ENCODE assay signal across 8 cellular contexts in the genomic region with DNA sequence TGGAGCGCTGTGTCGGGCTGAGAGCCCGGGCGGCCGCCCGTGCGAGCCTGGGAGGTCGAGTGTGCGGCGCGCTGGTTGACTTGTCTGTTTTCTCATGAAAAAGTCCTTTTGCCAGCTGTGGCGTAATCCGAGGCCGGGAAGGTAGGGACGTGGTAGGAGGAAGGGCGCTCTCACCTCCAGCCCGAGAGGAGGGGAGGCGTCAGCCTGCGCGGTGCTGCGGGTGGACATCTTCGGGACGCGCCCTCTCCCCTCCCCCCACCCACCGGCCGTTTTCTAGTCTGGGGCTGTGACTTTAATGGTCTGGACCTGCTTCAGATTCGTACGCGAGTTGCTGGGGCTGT. TPM values are rescaled to one million over a fixed set of nuclear protein-coding genes. Genes with fewer than 3 reads are reported as not detected.
DNase-seq lines count a peak whose midpoint lies in the region; ATAC-seq and TF ChIP-seq lines count a peak whose summit lies in the region.

No MANE protein-coding gene starts in this region.

- H3K27me3 Mint-ChIP-seq in osteocyte (ENCODE audit: unreplicated experiment), result no peaks in the 10 kb centered on the region

- H3K4me1 ChIP-seq in BLaER1 (peaks cover 21% of the 10 kb centered on the region), gastroesophageal sphincter (peaks cover 0 to 37% (median 0%) of the 10 kb centered on the region in 3 donors), aorta (ENCODE audit: control insufficient read depth in 1 of 2, insufficient read depth in 2 of 2, low read length in 2 of 2) (no peaks in the 10 kb centered on the region)

- peak overlapping the region; percentile 91 for H3K9ac ChIP-seq in BLaER1

- peak; percentile 51 to 56 for DNase-seq in NOMO-1 (lab: John Stamatoyannopoulos, UW; ENCODE audit: unreplicated experiment in 2 of 2)
- DNase-seq in activated gamma-delta T cell treated with anti-CD3 and anti-CD28 coated beads, Interleukin-2, amount 50 U/mL, for 16 hours (ENCODE audit: low read depth), result peak; percentile 11
- DNase-seq in osteocyte (ENCODE audit: extremely low spot score, unreplicated experiment), result no peak
- DNase-seq in aorta, result peak; percentile 65 to 81

- WGBS in gastroesophageal sphincter (ENCODE audit: low coverage in 1 of 2), 2 donors, result no CpG with 5 or more reads among the region's 29 CpGs
- WGBS in aorta, 2 donors, result 0 to 2% methylated on average over 12 to 29 of the region's 29 CpGs

- intact Hi-C loops in aorta (cut with DNase I), result loop anchor here (5.0 to 10.0 kb wide), 5 partner anchors 45 to 150 kb away; partner anchors contain the start of genes STAG1 (in 2 of the 2) and SLC35G2 (in 1 of the 2)

- peak overlapping the region; percentile 85 for H3K4me2 ChIP-seq in BLaER1

- ATAC-seq in GM19043 (IDR thresholded peaks at IDR 0.05; ENCODE audit: low read depth, unreplicated experiment) (peak; percentile 16), HG03442 (IDR thresholded peaks at IDR 0.05; ENCODE audit: unreplicated experiment) (peak; percentile 17), gastroesophageal sphincter (peak; percentile 35), aorta (ENCODE audit: low FRiP score) (peak; percentile 58)

- no peaks in the 10 kb centered on the region for H3K9me3 Mint-ChIP-seq in osteocyte (ENCODE audit: unreplicated experiment)

- peak overlapping the region; percentile 92 for H3K4me3 Mint-ChIP-seq in osteocyte (ENCODE audit: unreplicated experiment)

- H3K27me3 ChIP-seq in BLaER1 (no peaks in the 10 kb centered on the region), gastroesophageal sphincter (no peaks in the 10 kb centered on the region), aorta (ENCODE audit: control insufficient read depth in 1 of 2, insufficient read depth in 2 of 2, low read length in 1 of 2) (no peaks in the 10 kb centered on the region)

- peak overlapping the region; percentile 95 for H3K27ac Mint-ChIP-seq in osteocyte (ENCODE audit: unreplicated experiment)

- peak overlapping the region; percentile 90 for H3K4me3 ChIP-seq in BLaER1
- peak overlapping the region; percentile 89 to 93 for H3K4me3 ChIP-seq in gastroesophageal sphincter
- peak overlapping the region; percentile 67 to 69 for H3K4me3 ChIP-seq in aorta (ENCODE audit: low read length in 2 of 2)

- H3K36me3 ChIP-seq in BLaER1 (peaks cover 13% of the 10 kb centered on the region), gastroesophageal sphincter (no peaks in the 10 kb centered on the region), aorta (ENCODE audit: control insufficient read depth in 1 of 2, insufficient read depth in 2 of 2, low read length in 1 of 2) (no peaks in the 10 kb centered on the region)

- TF ChIP-seq CTCF in gastroesophageal sphincter (IDR thresholded peaks at IDR 0.05), result no peak
- TF ChIP-seq CTCF in osteocyte (IDR thresholded peaks at IDR 0.05), result no peak

- H3K9me3 ChIP-seq in BLaER1, result peaks cover 11% of the 10 kb centered on the region
- H3K9me3 ChIP-seq in gastroesophageal sphincter, result no peaks in the 10 kb centered on the region
- no peaks in the 10 kb centered on the region for H3K9me3 ChIP-seq in aorta (ENCODE audit: control insufficient read depth, low read length)

- H4K20me1 ChIP-seq in BLaER1, result peaks cover 31% of the 10 kb centered on the region

- peaks cover 3% of the 10 kb centered on the region for H3K36me3 Mint-ChIP-seq in osteocyte (ENCODE audit: unreplicated experiment)

- no peak for TF ChIP-seq EP300 in gastroesophageal sphincter (IDR thresholded peaks at IDR 0.05)

- peak overlapping the region; percentile 92 for H3K27ac ChIP-seq in BLaER1
- H3K27ac ChIP-seq in gastroesophageal sphincter, result peak overlapping the region; percentile 94 to 98 (median 96)
- H3K27ac ChIP-seq in aorta (ENCODE audit: low read depth in 1 of 2, low read length in 2 of 2), result peak overlapping the region in 1 of 2 donors; percentile 33

- H3K4me1 Mint-ChIP-seq in osteocyte (ENCODE audit: unreplicated experiment), result peaks cover 26% of the 10 kb centered on the region

- TF ChIP-seq POLR2A in gastroesophageal sphincter (IDR thresholded peaks at IDR 0.05), result no peak

RNA-seq across cellular contexts. Expression of gene NCK1, which starts 0.6 kb away (rescaled TPM):
- total RNA-seq in gastroesophageal sphincter, result 10 to 100 TPM; 35.4 to 44.6 (median 42.7) TPM
- total RNA-seq in osteocyte, result 37.3 and 38.6 TPM in 2 replicates
- total RNA-seq in aorta, result 10 to 100 TPM; 36.7 to 51.9 TPM
- 10 to 100 TPM; 21.0 to 24.6 TPM for polyA plus RNA-seq in aorta

RNA-seq across cellular contexts. Expression of gene SLC35G2, which starts 43.7 kb away (rescaled TPM):
- total RNA-seq in gastroesophageal sphincter, result 1 to 10 TPM; 3.3 to 6.1 (median 5.4) TPM
- total RNA-seq in osteocyte, result 7.1 and 7.3 TPM in 2 replicates
- 10 to 100 TPM in 1 of 2 donors, 1 to 10 TPM in 1; 7.5 to 13.1 TPM for total RNA-seq in aorta
- 1 to 10 TPM; 1.1 to 2.3 TPM for polyA plus RNA-seq in aorta
